3 cellular contexts compared by ENCODE assay signal in genomic region chr3:72821170-72821781, GRCh38.
TF ChIP-seq lines count a peak whose summit lies in the region.

No MANE protein-coding gene starts in this region.

TF ChIP-seq in liver, 16 proteins besides CTCF, POLR2A, EP300 and RAD21 (continued from another document):
- TF ChIP-seq NR2F2 (IDR thresholded peaks at IDR 0.05) (peak; percentile 32), ZBTB33 (IDR thresholded peaks at IDR 0.05) (peak; percentile 58), FOXA2 (IDR thresholded peaks at IDR 0.05) (peak; percentile 63), REST (IDR thresholded peaks at IDR 0.05) (no peak), ATF3 (IDR thresholded peaks at IDR 0.05) (no peak), MAX (IDR thresholded peaks at IDR 0.05) (peak; percentile 92), HNF4G (IDR thresholded peaks at IDR 0.05) (peak; percentile 62)
TF ChIP-seq in liver: peak in this region for 11.

TF ChIP-seq in HepG2, 621 proteins besides CTCF, POLR2A, EP300 and RAD21 (continued from another document):
- TF ChIP-seq ZNF646 (CRISPR knock-in tag; IDR thresholded peaks at IDR 0.05) (no peak), ZNF761 (CRISPR knock-in tag; conservative IDR thresholded peaks at IDR 0.05) (no peak), THAP11 (CRISPR knock-in tag; IDR thresholded peaks at IDR 0.05) (no peak), ZNF431 (CRISPR knock-in tag; IDR thresholded peaks at IDR 0.05; ENCODE audit: borderline replicate concordance, low read depth) (no peak), TGIF2 (CRISPR knock-in tag; IDR thresholded peaks at IDR 0.05) (no peak), MAZ (IDR thresholded peaks at IDR 0.05; ENCODE audit: borderline replicate concordance, low read depth, low read length) (no peak), MAZ (CRISPR knock-in tag; IDR thresholded peaks at IDR 0.05; ENCODE audit: low read depth) (no peak), ZNF781 (CRISPR knock-in tag; IDR thresholded peaks at IDR 0.05; ENCODE audit: borderline replicate concordance, not compliant biosample characterization) (no peak)

TF ChIP-seq in WTC11, 78 proteins besides CTCF, POLR2A, EP300 and RAD21 (continued from another document):
- TF ChIP-seq ZNF532 (CRISPR knock-in tag; IDR thresholded peaks at IDR 0.05; ENCODE audit: borderline replicate concordance) (no peak), ETV6 (CRISPR knock-in tag; IDR thresholded peaks at IDR 0.05) (no peak), FOXP1 (CRISPR knock-in tag; IDR thresholded peaks at IDR 0.05; ENCODE audit: borderline replicate concordance) (no peak), MXD4 (CRISPR knock-in tag; IDR thresholded peaks at IDR 0.05; ENCODE audit: borderline replicate concordance) (no peak), PREB (CRISPR knock-in tag; IDR thresholded peaks at IDR 0.05; ENCODE audit: borderline replicate concordance) (no peak), ATF2 (CRISPR knock-in tag; IDR thresholded peaks at IDR 0.05; ENCODE audit: borderline replicate concordance, low read depth) (no peak), ATF6 (CRISPR knock-in tag; IDR thresholded peaks at IDR 0.05) (no peak), ATF3 (CRISPR knock-in tag; conservative IDR thresholded peaks at IDR 0.05) (no peak), EMX1 (CRISPR knock-in tag; IDR thresholded peaks at IDR 0.05) (no peak)
TF ChIP-seq in WTC11: peak in this region for 0.
